ENCODE assay signal across 2 cellular contexts in the genomic region with DNA sequence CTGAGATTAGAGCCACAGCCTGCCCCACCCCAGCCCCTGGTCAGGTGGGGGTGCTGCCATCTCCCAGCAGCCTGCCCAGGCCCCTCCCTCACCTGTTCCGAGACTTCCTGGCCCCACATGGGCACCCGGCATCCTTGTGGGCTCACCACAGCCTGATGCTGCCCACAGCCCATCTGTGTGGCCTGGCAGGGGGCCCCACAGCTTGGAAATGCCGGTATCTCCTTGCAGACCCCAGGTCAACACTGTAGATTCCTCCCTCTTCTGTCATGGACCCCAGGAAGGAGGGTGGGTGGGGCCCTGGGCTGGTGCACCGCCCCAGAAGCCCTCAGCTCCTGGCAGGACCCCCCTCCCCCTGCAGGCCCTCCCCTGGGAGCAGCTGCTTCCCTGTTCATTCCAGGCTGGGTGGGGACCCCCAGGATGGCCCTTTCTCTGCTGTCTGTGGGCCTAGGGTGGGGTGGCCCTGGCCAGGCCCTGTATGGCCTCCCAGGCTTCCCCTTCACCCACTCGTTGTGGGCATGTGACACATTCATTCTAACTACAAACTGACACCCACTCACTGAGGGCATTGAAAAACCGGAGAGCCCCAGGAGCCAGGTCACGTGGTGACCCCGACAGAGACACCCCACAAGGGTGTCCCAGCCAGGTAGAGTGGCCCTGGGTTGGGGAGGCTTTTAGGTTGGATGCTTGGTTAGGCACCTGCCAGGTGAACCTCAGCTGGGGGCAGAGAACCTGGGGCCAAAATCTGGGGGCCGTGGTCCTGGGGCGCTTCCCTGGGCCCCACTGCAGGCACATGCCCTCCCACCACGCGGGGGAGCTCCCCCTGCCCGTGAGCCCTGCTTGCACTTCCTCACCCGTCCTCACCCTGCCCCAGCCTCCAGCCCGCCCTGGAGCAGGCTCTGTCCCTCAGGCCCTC.
TF ChIP-seq lines count a peak whose summit lies in the region.

No MANE protein-coding gene starts in this region.

TF ChIP-seq in GM23338, 12 proteins besides CTCF, POLR2A, EP300 and RAD21 (continued from another document):
- TF ChIP-seq, protein P1, sequence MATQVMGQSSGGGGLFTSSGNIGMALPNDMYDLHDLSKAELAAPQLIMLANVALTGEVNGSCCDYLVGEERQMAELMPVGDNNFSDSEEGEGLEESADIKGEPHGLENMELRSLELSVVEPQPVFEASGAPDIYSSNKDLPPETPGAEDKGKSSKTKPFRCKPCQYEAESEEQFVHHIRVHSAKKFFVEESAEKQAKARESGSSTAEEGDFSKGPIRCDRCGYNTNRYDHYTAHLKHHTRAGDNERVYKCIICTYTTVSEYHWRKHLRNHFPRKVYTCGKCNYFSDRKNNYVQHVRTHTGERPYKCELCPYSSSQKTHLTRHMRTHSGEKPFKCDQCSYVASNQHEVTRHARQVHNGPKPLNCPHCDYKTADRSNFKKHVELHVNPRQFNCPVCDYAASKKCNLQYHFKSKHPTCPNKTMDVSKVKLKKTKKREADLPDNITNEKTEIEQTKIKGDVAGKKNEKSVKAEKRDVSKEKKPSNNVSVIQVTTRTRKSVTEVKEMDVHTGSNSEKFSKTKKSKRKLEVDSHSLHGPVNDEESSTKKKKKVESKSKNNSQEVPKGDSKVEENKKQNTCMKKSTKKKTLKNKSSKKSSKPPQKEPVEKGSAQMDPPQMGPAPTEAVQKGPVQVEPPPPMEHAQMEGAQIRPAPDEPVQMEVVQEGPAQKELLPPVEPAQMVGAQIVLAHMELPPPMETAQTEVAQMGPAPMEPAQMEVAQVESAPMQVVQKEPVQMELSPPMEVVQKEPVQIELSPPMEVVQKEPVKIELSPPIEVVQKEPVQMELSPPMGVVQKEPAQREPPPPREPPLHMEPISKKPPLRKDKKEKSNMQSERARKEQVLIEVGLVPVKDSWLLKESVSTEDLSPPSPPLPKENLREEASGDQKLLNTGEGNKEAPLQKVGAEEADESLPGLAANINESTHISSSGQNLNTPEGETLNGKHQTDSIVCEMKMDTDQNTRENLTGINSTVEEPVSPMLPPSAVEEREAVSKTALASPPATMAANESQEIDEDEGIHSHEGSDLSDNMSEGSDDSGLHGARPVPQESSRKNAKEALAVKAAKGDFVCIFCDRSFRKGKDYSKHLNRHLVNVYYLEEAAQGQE (IDR thresholded peaks at IDR 0.05; ENCODE audit: unreplicated experiment), result no peak
TF ChIP-seq in GM23338: peak in this region for 0.

TF ChIP-seq in WTC11, 78 proteins besides CTCF, POLR2A, EP300 and RAD21 (continued from another document):
- TF ChIP-seq, protein P2, sequence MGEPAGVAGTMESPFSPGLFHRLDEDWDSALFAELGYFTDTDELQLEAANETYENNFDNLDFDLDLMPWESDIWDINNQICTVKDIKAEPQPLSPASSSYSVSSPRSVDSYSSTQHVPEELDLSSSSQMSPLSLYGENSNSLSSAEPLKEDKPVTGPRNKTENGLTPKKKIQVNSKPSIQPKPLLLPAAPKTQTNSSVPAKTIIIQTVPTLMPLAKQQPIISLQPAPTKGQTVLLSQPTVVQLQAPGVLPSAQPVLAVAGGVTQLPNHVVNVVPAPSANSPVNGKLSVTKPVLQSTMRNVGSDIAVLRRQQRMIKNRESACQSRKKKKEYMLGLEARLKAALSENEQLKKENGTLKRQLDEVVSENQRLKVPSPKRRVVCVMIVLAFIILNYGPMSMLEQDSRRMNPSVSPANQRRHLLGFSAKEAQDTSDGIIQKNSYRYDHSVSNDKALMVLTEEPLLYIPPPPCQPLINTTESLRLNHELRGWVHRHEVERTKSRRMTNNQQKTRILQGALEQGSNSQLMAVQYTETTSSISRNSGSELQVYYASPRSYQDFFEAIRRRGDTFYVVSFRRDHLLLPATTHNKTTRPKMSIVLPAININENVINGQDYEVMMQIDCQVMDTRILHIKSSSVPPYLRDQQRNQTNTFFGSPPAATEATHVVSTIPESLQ (CRISPR knock-in tag; IDR thresholded peaks at IDR 0.05), result no peak
- TF ChIP-seq, protein P3, sequence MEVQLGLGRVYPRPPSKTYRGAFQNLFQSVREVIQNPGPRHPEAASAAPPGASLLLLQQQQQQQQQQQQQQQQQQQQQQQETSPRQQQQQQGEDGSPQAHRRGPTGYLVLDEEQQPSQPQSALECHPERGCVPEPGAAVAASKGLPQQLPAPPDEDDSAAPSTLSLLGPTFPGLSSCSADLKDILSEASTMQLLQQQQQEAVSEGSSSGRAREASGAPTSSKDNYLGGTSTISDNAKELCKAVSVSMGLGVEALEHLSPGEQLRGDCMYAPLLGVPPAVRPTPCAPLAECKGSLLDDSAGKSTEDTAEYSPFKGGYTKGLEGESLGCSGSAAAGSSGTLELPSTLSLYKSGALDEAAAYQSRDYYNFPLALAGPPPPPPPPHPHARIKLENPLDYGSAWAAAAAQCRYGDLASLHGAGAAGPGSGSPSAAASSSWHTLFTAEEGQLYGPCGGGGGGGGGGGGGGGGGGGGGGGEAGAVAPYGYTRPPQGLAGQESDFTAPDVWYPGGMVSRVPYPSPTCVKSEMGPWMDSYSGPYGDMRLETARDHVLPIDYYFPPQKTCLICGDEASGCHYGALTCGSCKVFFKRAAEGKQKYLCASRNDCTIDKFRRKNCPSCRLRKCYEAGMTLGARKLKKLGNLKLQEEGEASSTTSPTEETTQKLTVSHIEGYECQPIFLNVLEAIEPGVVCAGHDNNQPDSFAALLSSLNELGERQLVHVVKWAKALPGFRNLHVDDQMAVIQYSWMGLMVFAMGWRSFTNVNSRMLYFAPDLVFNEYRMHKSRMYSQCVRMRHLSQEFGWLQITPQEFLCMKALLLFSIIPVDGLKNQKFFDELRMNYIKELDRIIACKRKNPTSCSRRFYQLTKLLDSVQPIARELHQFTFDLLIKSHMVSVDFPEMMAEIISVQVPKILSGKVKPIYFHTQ (CRISPR knock-in tag; IDR thresholded peaks at IDR 0.05), result no peak
- TF ChIP-seq, protein P4, sequence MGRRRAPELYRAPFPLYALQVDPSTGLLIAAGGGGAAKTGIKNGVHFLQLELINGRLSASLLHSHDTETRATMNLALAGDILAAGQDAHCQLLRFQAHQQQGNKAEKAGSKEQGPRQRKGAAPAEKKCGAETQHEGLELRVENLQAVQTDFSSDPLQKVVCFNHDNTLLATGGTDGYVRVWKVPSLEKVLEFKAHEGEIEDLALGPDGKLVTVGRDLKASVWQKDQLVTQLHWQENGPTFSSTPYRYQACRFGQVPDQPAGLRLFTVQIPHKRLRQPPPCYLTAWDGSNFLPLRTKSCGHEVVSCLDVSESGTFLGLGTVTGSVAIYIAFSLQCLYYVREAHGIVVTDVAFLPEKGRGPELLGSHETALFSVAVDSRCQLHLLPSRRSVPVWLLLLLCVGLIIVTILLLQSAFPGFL (CRISPR knock-in tag; IDR thresholded peaks at IDR 0.05; ENCODE audit: borderline replicate concordance), result no peak
- no peak for TF ChIP-seq MXD4 (CRISPR knock-in tag; IDR thresholded peaks at IDR 0.05; ENCODE audit: borderline replicate concordance)
- TF ChIP-seq GTF2I (CRISPR knock-in tag; conservative IDR thresholded peaks at IDR 0.05), result no peak
- TF ChIP-seq PRRX2 (CRISPR knock-in tag; IDR thresholded peaks at IDR 0.05), result no peak
- no peak for TF ChIP-seq ZNF423 (CRISPR knock-in tag; IDR thresholded peaks at IDR 0.05)
- TF ChIP-seq ZNF138 (CRISPR knock-in tag; conservative IDR thresholded peaks at IDR 0.05), result no peak
- TF ChIP-seq, protein P5, sequence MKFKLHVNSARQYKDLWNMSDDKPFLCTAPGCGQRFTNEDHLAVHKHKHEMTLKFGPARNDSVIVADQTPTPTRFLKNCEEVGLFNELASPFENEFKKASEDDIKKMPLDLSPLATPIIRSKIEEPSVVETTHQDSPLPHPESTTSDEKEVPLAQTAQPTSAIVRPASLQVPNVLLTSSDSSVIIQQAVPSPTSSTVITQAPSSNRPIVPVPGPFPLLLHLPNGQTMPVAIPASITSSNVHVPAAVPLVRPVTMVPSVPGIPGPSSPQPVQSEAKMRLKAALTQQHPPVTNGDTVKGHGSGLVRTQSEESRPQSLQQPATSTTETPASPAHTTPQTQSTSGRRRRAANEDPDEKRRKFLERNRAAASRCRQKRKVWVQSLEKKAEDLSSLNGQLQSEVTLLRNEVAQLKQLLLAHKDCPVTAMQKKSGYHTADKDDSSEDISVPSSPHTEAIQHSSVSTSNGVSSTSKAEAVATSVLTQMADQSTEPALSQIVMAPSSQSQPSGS (CRISPR knock-in tag; IDR thresholded peaks at IDR 0.05; ENCODE audit: borderline replicate concordance, low read depth), result no peak
- no peak for TF ChIP-seq KAT7 (CRISPR knock-in tag; IDR thresholded peaks at IDR 0.05; ENCODE audit: borderline replicate concordance)
- TF ChIP-seq, protein P6, sequence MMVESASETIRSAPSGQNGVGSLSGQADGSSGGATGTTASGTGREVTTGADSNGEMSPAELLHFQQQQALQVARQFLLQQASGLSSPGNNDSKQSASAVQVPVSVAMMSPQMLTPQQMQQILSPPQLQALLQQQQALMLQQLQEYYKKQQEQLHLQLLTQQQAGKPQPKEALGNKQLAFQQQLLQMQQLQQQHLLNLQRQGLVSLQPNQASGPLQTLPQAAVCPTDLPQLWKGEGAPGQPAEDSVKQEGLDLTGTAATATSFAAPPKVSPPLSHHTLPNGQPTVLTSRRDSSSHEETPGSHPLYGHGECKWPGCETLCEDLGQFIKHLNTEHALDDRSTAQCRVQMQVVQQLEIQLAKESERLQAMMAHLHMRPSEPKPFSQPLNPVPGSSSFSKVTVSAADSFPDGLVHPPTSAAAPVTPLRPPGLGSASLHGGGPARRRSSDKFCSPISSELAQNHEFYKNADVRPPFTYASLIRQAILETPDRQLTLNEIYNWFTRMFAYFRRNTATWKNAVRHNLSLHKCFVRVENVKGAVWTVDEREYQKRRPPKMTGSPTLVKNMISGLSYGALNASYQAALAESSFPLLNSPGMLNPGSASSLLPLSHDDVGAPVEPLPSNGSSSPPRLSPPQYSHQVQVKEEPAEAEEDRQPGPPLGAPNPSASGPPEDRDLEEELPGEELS (CRISPR knock-in tag; IDR thresholded peaks at IDR 0.05), result no peak
- TF ChIP-seq FOXJ3 (CRISPR knock-in tag; IDR thresholded peaks at IDR 0.05; ENCODE audit: borderline replicate concordance), result no peak
